In genomic region chr11:114062272-114062671, GRCh38 we compare ENCODE assay signal across 13 cellular contexts. TPM values are rescaled to one million over a fixed set of nuclear protein-coding genes. Genes with fewer than 3 reads are reported as not detected.
A peak's percentile ranks its signal among the peaks of the same experiment; 100 is the strongest.
DNase-seq lines count a peak whose midpoint lies in the region; ATAC-seq and TF ChIP-seq lines count a peak whose summit lies in the region.
"Had no signal": no experiment of that assay in that cellular context is flagged by ENCODE, and none has a peak within 500 bp of the region (broad histone marks: within the 10 kb centered on the region; RNA-seq: fewer than 3 reads in every experiment).

No MANE protein-coding gene starts in this region.

- H3K27me3 ChIP-seq in adipocyte (replicated peaks; ENCODE audit: control insufficient read depth, insufficient read depth, low read length), result no peaks in the 10 kb centered on the region

- peaks cover 79% of the 10 kb centered on the region for H3K27me3 Mint-ChIP-seq in activated naive CD4-positive, alpha-beta T cell treated with anti-CD3 and anti-CD28 coated beads, Interleukin-2, amount 10 ng/mL, durations not matched to agents 7 days and 5 days
- peaks cover 4 to 25% (median 8%) of the 10 kb centered on the region in 5 donors for H3K27me3 Mint-ChIP-seq in naive thymus-derived CD8-positive, alpha-beta T cell
- peaks cover 79% of the 10 kb centered on the region for H3K27me3 Mint-ChIP-seq in type B pancreatic cell

- CTCF ChIA-PET in activated naive CD4-positive, alpha-beta T cell treated with anti-CD3 and anti-CD28 coated beads, Interleukin-2, amount 10 ng/mL, durations not matched to agents 7 days and 5 days (lab: Charles Lee), result no interaction called here

- H3K36me3 Mint-ChIP-seq in activated naive CD4-positive, alpha-beta T cell treated with anti-CD3 and anti-CD28 coated beads, Interleukin-2, amount 10 ng/mL, durations not matched to agents 7 days and 5 days, result peaks cover 3% of the 10 kb centered on the region
- peaks cover 0 to 3% (median 0%) of the 10 kb centered on the region in 3 donors for H3K36me3 Mint-ChIP-seq in naive thymus-derived CD8-positive, alpha-beta T cell
- peaks cover 5% of the 10 kb centered on the region for H3K36me3 Mint-ChIP-seq in type B pancreatic cell

- no peak for TF ChIP-seq CTCF in type B pancreatic cell (conservative IDR thresholded peaks at IDR 0.05)

- H3K27ac Mint-ChIP-seq in activated naive CD4-positive, alpha-beta T cell treated with anti-CD3 and anti-CD28 coated beads, Interleukin-2, amount 10 ng/mL, durations not matched to agents 7 days and 5 days, result no peak overlapping the region
- H3K27ac Mint-ChIP-seq in naive thymus-derived CD8-positive, alpha-beta T cell, result peak overlapping the region in 4 of 10 donors; percentile 27 to 62 (median 35)
- no peak overlapping the region for H3K27ac Mint-ChIP-seq in type B pancreatic cell

- peak overlapping the region; percentile 94 for H3K4me3 ChIP-seq in adipocyte (ENCODE audit: low read length)
- H3K4me3 ChIP-seq: K562 had no signal

- H3K9ac ChIP-seq in adipocyte (ENCODE audit: low read length), result peak overlapping the region; percentile 100

- POLR2A ChIA-PET in naive thymus-derived CD8-positive, alpha-beta T cell (lab: Charles Lee), result interaction anchor here (0.7 to 1.0 kb wide), 3 partner anchors 33 to 131 kb away, joined by 4 read pairs; no protein-coding TSS in a partner anchor

- H3K4me1 ChIP-seq in adipocyte (ENCODE audit: control insufficient read depth, insufficient read depth, low read length), result peaks cover 64% of the 10 kb centered on the region

- no peaks in the 10 kb centered on the region for H3K9me3 ChIP-seq in adipocyte (ENCODE audit: control insufficient read depth, low read length)

- no peak for ATAC-seq in naive thymus-derived CD8-positive, alpha-beta T cell
- ATAC-seq: K562 had no signal

- peak overlapping the region; percentile 28 for H3K4me3 Mint-ChIP-seq in activated naive CD4-positive, alpha-beta T cell treated with anti-CD3 and anti-CD28 coated beads, Interleukin-2, amount 10 ng/mL, durations not matched to agents 7 days and 5 days
- peak overlapping the region; percentile 39 to 88 (median 82) for H3K4me3 Mint-ChIP-seq in naive thymus-derived CD8-positive, alpha-beta T cell
- peak overlapping the region; percentile 92 for H3K4me3 Mint-ChIP-seq in type B pancreatic cell

- peaks cover 42% of the 10 kb centered on the region for H3K36me3 ChIP-seq in adipocyte (ENCODE audit: control insufficient read depth, insufficient read depth, low read length, severe bottlenecking)

- no peaks in the 10 kb centered on the region for H3K9me3 Mint-ChIP-seq in activated naive CD4-positive, alpha-beta T cell treated with anti-CD3 and anti-CD28 coated beads, Interleukin-2, amount 10 ng/mL, durations not matched to agents 7 days and 5 days
- no peaks in the 10 kb centered on the region for H3K9me3 Mint-ChIP-seq in naive thymus-derived CD8-positive, alpha-beta T cell
- no peaks in the 10 kb centered on the region for H3K9me3 Mint-ChIP-seq in type B pancreatic cell

- no peak for DNase-seq in activated naive CD4-positive, alpha-beta T cell treated with anti-CD3 and anti-CD28 coated beads, Interleukin-2, amount 10 ng/mL, durations not matched to agents 7 days and 5 days
- DNase-seq in activated naive CD4-positive, alpha-beta T cell (lab: John Stamatoyannopoulos, UW), result no peak
- DNase-seq in adipocyte (ENCODE audit: low read depth), result no peak
- DNase-seq in naive thymus-derived CD8-positive, alpha-beta T cell, result no peak
- no peak for DNase-seq in type B pancreatic cell (ENCODE audit: extremely low spot score, unreplicated experiment)
- no peak for DNase-seq in NCI-H2081 (lab: John Stamatoyannopoulos, UW)
- no peak for DNase-seq in anterior cingulate cortex (lab: John Stamatoyannopoulos, UW)
- no peak for DNase-seq in DMS 273 (lab: John Stamatoyannopoulos, UW; ENCODE audit: unreplicated experiment)
- DNase-seq: activated CD4-positive, alpha-beta T cell treated with anti-CD3 and anti-CD28 coated beads, Interleukin-2, amount 50 U/mL, for 4 hours; islet precursor cell; NCI-H1930 had no signal

- H3K4me1 Mint-ChIP-seq in activated naive CD4-positive, alpha-beta T cell treated with anti-CD3 and anti-CD28 coated beads, Interleukin-2, amount 10 ng/mL, durations not matched to agents 7 days and 5 days, result peaks cover 15% of the 10 kb centered on the region
- peaks cover 13 to 43% (median 23%) of the 10 kb centered on the region in 4 donors for H3K4me1 Mint-ChIP-seq in naive thymus-derived CD8-positive, alpha-beta T cell
- peaks cover 18% of the 10 kb centered on the region for H3K4me1 Mint-ChIP-seq in type B pancreatic cell (ENCODE audit: unreplicated experiment)

RNA-seq across cellular contexts. Expression of gene ZBTB16, which starts 2.8 kb away (rescaled TPM):
- total RNA-seq in naive thymus-derived CD8-positive, alpha-beta T cell, result 1 to 10 TPM; 1.3 to 2.5 TPM
- polyA plus RNA-seq in naive thymus-derived CD8-positive, alpha-beta T cell, result 1 to 10 TPM in 2 of 3 donors, under 1 TPM in 1; 0.21 to 7.5 (median 4.4) TPM
- total RNA-seq in type B pancreatic cell (ENCODE audit: low replicate concordance), result 2.6 and 11.9 TPM in 2 replicates
- total RNA-seq: Daoy had no signal

Comparison
In these comparisons a context has a peak if more than half of its experiments do, and no peak if none do; other contexts are left out.
1. H3K4me3 Mint-ChIP-seq: peak in every context shown above with its lines; median percentile 92 in type B pancreatic cell; 82 in naive thymus-derived CD8-positive, alpha-beta T cell; 28 in activated naive CD4-positive, alpha-beta T cell treated with anti-CD3 and anti-CD28 coated beads, Interleukin-2, amount 10 ng/mL, durations not matched to agents 7 days and 5 days.